12 cellular contexts compared by ENCODE assay signal in genomic region chr4:40502936-40503335, GRCh38.
DNase-seq lines count a peak whose midpoint lies in the region; ATAC-seq lines count a peak whose summit lies in the region.
"Had no signal": no experiment of that assay in that cellular context is flagged by ENCODE, and none has a peak within 500 bp of the region (broad histone marks: within the 10 kb centered on the region; RNA-seq: fewer than 3 reads in every experiment).

No MANE protein-coding gene starts in this region.

- peak; percentile 56 for ATAC-seq in GM18519 (IDR thresholded peaks at IDR 0.05; ENCODE audit: low FRiP score, unreplicated experiment)
- ATAC-seq in HG03280 (IDR thresholded peaks at IDR 0.05; ENCODE audit: unreplicated experiment): peak; percentile 61
- no peak for ATAC-seq in GM19455 (IDR thresholded peaks at IDR 0.05; ENCODE audit: unreplicated experiment)

- peak overlapping the region; percentile 88 for H3K27ac Mint-ChIP-seq in activated naive CD8-positive, alpha-beta T cell
- H3K27ac Mint-ChIP-seq: brain had no signal

- H3K27me3 ChIP-seq in ACC112 (ENCODE audit: insufficient read depth, low read length): no peaks in the 10 kb centered on the region

- H2AFZ ChIP-seq in ACC112 (ENCODE audit: low read length, unreplicated experiment): peak overlapping the region; percentile 35

- peaks cover 22% of the 10 kb centered on the region for H3K4me1 Mint-ChIP-seq in activated naive CD8-positive, alpha-beta T cell (ENCODE audit: low read depth)
- H3K4me1 Mint-ChIP-seq: brain had no signal

- no peaks in the 10 kb centered on the region for H3K9me3 Mint-ChIP-seq in activated naive CD8-positive, alpha-beta T cell (ENCODE audit: low read depth)

- H3K4me3 ChIP-seq in ACC112 (ENCODE audit: low read depth, low read length): no peak overlapping the region
- H3K4me3 ChIP-seq: thoracic aorta had no signal

- peak overlapping the region; percentile 71 for H3K4me3 Mint-ChIP-seq in activated naive CD8-positive, alpha-beta T cell
- H3K4me3 Mint-ChIP-seq: brain had no signal

- no peaks in the 10 kb centered on the region for H3K27me3 Mint-ChIP-seq in activated naive CD8-positive, alpha-beta T cell

- H3K27ac ChIP-seq in ACC112 (ENCODE audit: low read depth, low read length): no peak overlapping the region
- H3K27ac ChIP-seq: thoracic aorta, WERI-Rb-1 had no signal

- DNase-seq in NCI-H1048 (lab: John Stamatoyannopoulos, UW) (no peak), germinal center (ENCODE audit: low spot score) (no peak), NCI-H1092 (lab: John Stamatoyannopoulos, UW) (no peak)
- DNase-seq: COR-L47, WERI-Rb-1 had no signal

- H3K36me3 ChIP-seq in ACC112 (ENCODE audit: insufficient read depth, low read length): no peaks in the 10 kb centered on the region
- H3K36me3 ChIP-seq: thoracic aorta had no signal

- H3K79me2 ChIP-seq in ACC112 (ENCODE audit: control insufficient read depth, insufficient read depth, low read length, unreplicated experiment): no peaks in the 10 kb centered on the region

- H3K4me1 ChIP-seq in ACC112 (ENCODE audit: control insufficient read depth, insufficient read depth, low read length, unreplicated experiment): peaks cover 6% of the 10 kb centered on the region

- no peaks in the 10 kb centered on the region for H3K36me3 Mint-ChIP-seq in activated naive CD8-positive, alpha-beta T cell
- H3K36me3 Mint-ChIP-seq: brain had no signal
